In genomic region chr15:32864051-32864450, GRCh38 we compare ENCODE assay signal across 19 cellular contexts.
DNase-seq lines count a peak whose midpoint lies in the region; ATAC-seq and TF ChIP-seq lines count a peak whose summit lies in the region.
"Had no signal": no experiment of that assay in that cellular context is flagged by ENCODE, and none has a peak within 500 bp of the region (broad histone marks: within the 10 kb centered on the region; RNA-seq: fewer than 3 reads in every experiment).

No MANE protein-coding gene starts in this region.

- H3K9ac ChIP-seq in fibroblast of lung (ENCODE audit: insufficient read depth, low read length) (no peak overlapping the region), skeletal muscle satellite cell (ENCODE audit: low read depth, low read length) (peak overlapping the region; percentile 31)

- H3K27ac ChIP-seq in SJSA1 (0 out of 2 replicates have a peak overlapping the region, but pooled peaks have one; percentile 2), fibroblast of lung (ENCODE audit: insufficient read depth, low read length) (peak overlapping the region; percentile 26)
- H3K27ac ChIP-seq: C4-2B had no signal

- no peaks in the 10 kb centered on the region for H4K20me1 ChIP-seq in fibroblast of lung (ENCODE audit: control insufficient read depth, extremely low read depth, insufficient read depth, low read length)

- H3K36me3 ChIP-seq in SJSA1 (no peaks in the 10 kb centered on the region; the same call in 1 of the 2 replicates), fibroblast of lung (ENCODE audit: control insufficient read depth, insufficient read depth, low read length) (peaks cover under 1% of the 10 kb centered on the region), skeletal muscle satellite cell (ENCODE audit: insufficient read depth, low read length) (no peaks in the 10 kb centered on the region)
- H3K36me3 ChIP-seq: HAP-1 had no signal

- no peaks in the 10 kb centered on the region for H3K79me2 ChIP-seq in fibroblast of lung (ENCODE audit: control insufficient read depth, insufficient read depth, low read length)

- H2AFZ ChIP-seq in fibroblast of lung (ENCODE audit: low read length) = no peak overlapping the region

- H3K27me3 ChIP-seq in SJSA1 (replicated peaks) = no peaks in the 10 kb centered on the region
- no peaks in the 10 kb centered on the region for H3K27me3 ChIP-seq in fibroblast of lung (ENCODE audit: control insufficient read depth, insufficient read depth, low read length)
- no peaks in the 10 kb centered on the region for H3K27me3 ChIP-seq in skeletal muscle satellite cell (ENCODE audit: control insufficient read depth, insufficient read depth, low read length)

- CTCF ChIA-PET in HEK293T (lab: Yijun Ruan, JAX) = no interaction called here

- H3K4me3 ChIP-seq in SJSA1 = no peak overlapping the region
- no peak overlapping the region for H3K4me3 ChIP-seq in fibroblast of lung (replicated peaks in 1 of 4; ENCODE audit: control extremely low read depth in 1 of 4, insufficient read depth in 1 of 4, low read depth in 3 of 4, low read length in 4 of 4)
- H3K4me3 ChIP-seq in skeletal muscle satellite cell (ENCODE audit: low read length) = no peak overlapping the region
- H3K4me3 ChIP-seq: HAP-1 had no signal

- DNase-seq in HEK293T (ENCODE audit: extremely low spot score) (no peak), SJSA1 (ENCODE audit: low read depth in 1 of 2, low spot score in 2 of 2) (no peak), fibroblast of lung (ENCODE audit: low read depth in 2 of 2) (no peak), occipital lobe (lab: John Stamatoyannopoulos, UW) (no peak)
- DNase-seq in activated CD4-positive, alpha-beta T cell treated with anti-CD3 and anti-CD28 coated beads for 4 hours = no peak
- DNase-seq: AML-193; DMS79; KG1; NCI-H1417; NCI-H2029; NCI-H446; NK-92 treated with Interleukin-12 subunit alpha and Interleukin-12 subunit beta, amount 100 ng/mL, for 24 hours; SW 1271 had no signal

- ATAC-seq in HG02759 (IDR thresholded peaks at IDR 0.05; ENCODE audit: unreplicated experiment) = no peak
- ATAC-seq: HepG2, Right ventricle myocardium inferior had no signal

- POLR2A ChIA-PET in HEK293T (lab: Yijun Ruan, JAX) = no interaction called here

- H3K4me1 ChIP-seq in SJSA1 (replicated peaks) (peaks cover 84% of the 10 kb centered on the region), fibroblast of lung (ENCODE audit: control insufficient read depth, extremely low read depth, insufficient read depth, low read length) (peaks cover 17% of the 10 kb centered on the region), skeletal muscle satellite cell (ENCODE audit: control insufficient read depth, insufficient read depth, low read length) (peaks cover 56% of the 10 kb centered on the region)
- H3K4me1 ChIP-seq: HAP-1 had no signal

- H3K4me2 ChIP-seq in fibroblast of lung (ENCODE audit: extremely low read depth, insufficient read depth, low read length) (no peak overlapping the region), skeletal muscle satellite cell (ENCODE audit: low read length) (no peak overlapping the region)

- H3K9me3 ChIP-seq in SJSA1 (replicated peaks) (no peaks in the 10 kb centered on the region), fibroblast of lung (ENCODE audit: control insufficient read depth, insufficient read depth, low read depth, low read length) (no peaks in the 10 kb centered on the region), skeletal muscle satellite cell (replicated peaks; ENCODE audit: low read length) (no peaks in the 10 kb centered on the region)
- H3K9me3 ChIP-seq: HAP-1 had no signal

- no peak for TF ChIP-seq CTCF in fibroblast of lung (conservative IDR thresholded peaks at IDR 0.05 in 1 of 2, IDR thresholded peaks at IDR 0.05 in 1 of 2; ENCODE audit: low read depth in 1 of 2, low read length in 2 of 2)

TF ChIP-seq in HEK293T, 16 proteins besides CTCF, POLR2A, EP300 and RAD21:
- TF ChIP-seq ELF4 (IDR thresholded peaks at IDR 0.05) (no peak), PKNOX1 (IDR thresholded peaks at IDR 0.05) (0 out of 2 replicates have a peak, but pooled peaks have one; percentile 11)
TF ChIP-seq in HEK293T: peak in this region for 1.
